ENCODE assay signal across 20 cellular contexts in the genomic region with DNA sequence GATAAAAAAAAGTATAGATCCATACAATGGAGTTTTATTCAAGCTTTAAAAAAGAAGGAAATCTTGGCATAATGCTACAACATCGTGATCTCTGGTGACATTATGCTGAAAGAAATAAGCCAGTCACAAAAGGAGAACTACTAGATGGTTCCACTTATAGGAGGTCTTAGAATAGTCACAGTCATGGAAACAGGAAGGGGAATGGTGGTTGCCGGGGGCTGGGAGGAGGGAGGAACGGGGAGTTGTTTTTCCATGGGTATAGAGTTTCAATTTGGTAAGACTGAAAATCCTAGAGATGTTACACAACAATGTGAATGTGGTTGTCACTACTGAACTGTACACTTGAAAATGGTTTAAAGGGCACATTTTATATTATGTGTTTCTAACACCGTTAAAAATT.
DNase-seq lines count a peak whose midpoint lies in the region; ATAC-seq and TF ChIP-seq lines count a peak whose summit lies in the region.
"Had no signal": no experiment of that assay in that cellular context is flagged by ENCODE, and none has a peak within 500 bp of the region (broad histone marks: within the 10 kb centered on the region; RNA-seq: fewer than 3 reads in every experiment).

No MANE protein-coding gene starts in this region.

- DNase-seq in NCI-H2029 (lab: John Stamatoyannopoulos, UW) = peak; percentile 9
- no peak for DNase-seq in NCI-H2029 treated with DMSO at 0.1 percent for 48 hours (lab: John Stamatoyannopoulos, UW)
- DNase-seq in KBM-7 = peak; percentile 87
- DNase-seq in RPMI7951 (ENCODE audit: low read depth) = peak; percentile 14
- peak; percentile 38 to 66 for DNase-seq in psoas muscle
- no peak for DNase-seq in activated T-cell treated with anti-CD3 and anti-CD28 coated beads for 4 hours
- DNase-seq: activated B cell treated with CpG ODN at 0.5 μM for 24 hours; activated naive CD8-positive, alpha-beta T cell treated with anti-CD3 and anti-CD28 coated beads, Interleukin-2, amount 50 U/mL, for 24 hours; CD4-positive, CD25-positive, alpha-beta regulatory T cell; DMS53; foreskin keratinocyte; NCI-H1417 treated with DMSO at 0.1 percent for 48 hours; NCI-H524; T-helper 1 cell; thyroid gland had no signal

- H3K27ac ChIP-seq in psoas muscle = peak overlapping the region; percentile 76
- H3K27ac ChIP-seq: foreskin keratinocyte, KMS-11, prostate gland, thyroid gland had no signal

- ATAC-seq in psoas muscle (peak; percentile 67 to 84 (median 76)), SK-N-SH treated with all-trans-retinoic acid at 6 μM for 48 hours (no peak), GM21381 (IDR thresholded peaks at IDR 0.05; ENCODE audit: unreplicated experiment) (no peak)
- ATAC-seq: activated naive CD8-positive, alpha-beta T cell treated with anti-CD3 and anti-CD28 coated beads, Interleukin-2, amount 50 U/mL, for 24 hours; foreskin keratinocyte; stimulated activated effector memory CD8-positive, alpha-beta T cell treated with anti-CD3 and anti-CD28 coated beads, Interleukin-12 subunit alpha, Interleukin-12 subunit beta, amount 100 ng/mL, for 72 hours had no signal

- no peak for TF ChIP-seq CTCF in psoas muscle (IDR thresholded peaks at IDR 0.05)

- peaks cover 0 to 11% of the 10 kb centered on the region in 2 donors for H3K36me3 ChIP-seq in psoas muscle (ENCODE audit: insufficient read depth in 1 of 2, low read depth in 1 of 2)
- H3K36me3 ChIP-seq: prostate gland, thyroid gland had no signal

- peaks cover 45% of the 10 kb centered on the region for H3K4me1 ChIP-seq in psoas muscle
- H3K4me1 ChIP-seq: foreskin keratinocyte, prostate gland, thyroid gland had no signal

- in situ Hi-C loops in KBM-7 (cut with MboI; ENCODE audit: low pct_unique_long_range_greater_than_20kb, low sequenced_read_pairs) = no loop called here

- whole genome bisulfite sequencing in psoas muscle, 3 donors = 9 to 22% (median 19%) methylated on average over 4 of the region's 4 CpGs

- H3K4me3 ChIP-seq in psoas muscle = no peak overlapping the region
- H3K4me3 ChIP-seq: prostate gland, thyroid gland had no signal

- intact Hi-C loops in psoas muscle (cut with DNase I) = loop anchor here in 1 of 2 donors (5.0 kb wide), 1 partner anchor 359 kb away; the partner anchor contains the start of gene ADCY2

- H3K9me3 ChIP-seq in psoas muscle = no peaks in the 10 kb centered on the region
- H3K9me3 ChIP-seq: prostate gland, thyroid gland had no signal

- H3K27me3 ChIP-seq in psoas muscle (ENCODE audit: insufficient read depth in 3 of 3, low read length in 2 of 3) = no peaks in the 10 kb centered on the region
- H3K27me3 ChIP-seq: thyroid gland had no signal

TF ChIP-seq in SK-N-SH treated with all-trans-retinoic acid at 6 μM for 48 hours, 23 proteins besides CTCF, POLR2A, EP300 and RAD21:
- TF ChIP-seq ISL1 (CRISPR knock-in tag; IDR thresholded peaks at IDR 0.05) (no peak), TCF4 (CRISPR knock-in tag; IDR thresholded peaks at IDR 0.05; ENCODE audit: borderline replicate concordance) (no peak)
- TF ChIP-seq, protein P1, sequence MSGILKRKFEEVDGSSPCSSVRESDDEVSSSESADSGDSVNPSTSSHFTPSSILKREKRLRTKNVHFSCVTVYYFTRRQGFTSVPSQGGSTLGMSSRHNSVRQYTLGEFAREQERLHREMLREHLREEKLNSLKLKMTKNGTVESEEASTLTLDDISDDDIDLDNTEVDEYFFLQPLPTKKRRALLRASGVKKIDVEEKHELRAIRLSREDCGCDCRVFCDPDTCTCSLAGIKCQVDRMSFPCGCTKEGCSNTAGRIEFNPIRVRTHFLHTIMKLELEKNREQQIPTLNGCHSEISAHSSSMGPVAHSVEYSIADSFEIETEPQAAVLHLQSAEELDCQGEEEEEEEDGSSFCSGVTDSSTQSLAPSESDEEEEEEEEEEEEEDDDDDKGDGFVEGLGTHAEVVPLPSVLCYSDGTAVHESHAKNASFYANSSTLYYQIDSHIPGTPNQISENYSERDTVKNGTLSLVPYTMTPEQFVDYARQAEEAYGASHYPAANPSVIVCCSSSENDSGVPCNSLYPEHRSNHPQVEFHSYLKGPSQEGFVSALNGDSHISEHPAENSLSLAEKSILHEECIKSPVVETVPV (CRISPR knock-in tag; IDR thresholded peaks at IDR 0.05) = no peak

Comparison
In these comparisons a context has a peak if more than half of its experiments do, and no peak if none do; other contexts are left out.
1. DNase-seq: peak in NCI-H2029 (single experiment), KBM-7 (single experiment), RPMI7951 (single experiment) and psoas muscle (2 of 2); none in NCI-H2029 treated with DMSO at 0.1 percent for 48 hours (single experiment) and activated T-cell treated with anti-CD3 and anti-CD28 coated beads for 4 hours (single experiment).
2. ATAC-seq: peak in psoas muscle (4 of 4); none in SK-N-SH treated with all-trans-retinoic acid at 6 μM for 48 hours (single experiment) and GM21381 (single experiment).